Comparison of ENCODE assay signal across 1 cellular context in genomic region chr2:241803387-241804325, GRCh38.
TF ChIP-seq lines count a peak whose summit lies in the region.

No MANE protein-coding gene starts in this region.

TF ChIP-seq in GM12878, 131 proteins besides CTCF, POLR2A, EP300 and RAD21 (continued from another document):
- no peak for TF ChIP-seq ZBTB40 (IDR thresholded peaks at IDR 0.05; ENCODE audit: borderline replicate concordance)
- no peak for TF ChIP-seq PRDM15 (CRISPR knock-in tag; IDR thresholded peaks at IDR 0.05)
- TF ChIP-seq ZNF207 (IDR thresholded peaks at IDR 0.05; ENCODE audit: borderline replicate concordance) = no peak
- no peak for TF ChIP-seq CHD2 (IDR thresholded peaks at IDR 0.05; ENCODE audit: borderline replicate concordance, low read depth, low read length)
- no peak for TF ChIP-seq CHD4 (IDR thresholded peaks at IDR 0.05)
- TF ChIP-seq JUNB (IDR thresholded peaks at IDR 0.05) = no peak
- TF ChIP-seq ELK1 (IDR thresholded peaks at IDR 0.05; ENCODE audit: low read depth, low read length) = no peak
- TF ChIP-seq ZSCAN29 (IDR thresholded peaks at IDR 0.05) = no peak
- TF ChIP-seq POU2F2 (IDR thresholded peaks at IDR 0.05; ENCODE audit: borderline replicate concordance, low read depth, low read length) = no peak
- TF ChIP-seq NR2C1 (IDR thresholded peaks at IDR 0.05) = no peak
- TF ChIP-seq ZBTB33 (IDR thresholded peaks at IDR 0.05) = no peak
- no peak for TF ChIP-seq ZNF24 (IDR thresholded peaks at IDR 0.05)
- TF ChIP-seq MXI1 (IDR thresholded peaks at IDR 0.05; ENCODE audit: low read depth, low read length) = no peak
- TF ChIP-seq PML (IDR thresholded peaks at IDR 0.05; ENCODE audit: low read length) = no peak
- no peak for TF ChIP-seq USF2 (IDR thresholded peaks at IDR 0.05; ENCODE audit: borderline replicate concordance, low read depth, low read length)
TF ChIP-seq in GM12878: peak in this region for 13.
